9 cellular contexts compared by ENCODE assay signal in genomic region chr6:135002229-135002844, GRCh38. TPM values are rescaled to one million over a fixed set of nuclear protein-coding genes. Genes with fewer than 3 reads are reported as not detected.
DNase-seq lines count a peak whose midpoint lies in the region; ATAC-seq and TF ChIP-seq lines count a peak whose summit lies in the region.
"Had no signal": no experiment of that assay in that cellular context is flagged by ENCODE, and none has a peak within 500 bp of the region (broad histone marks: within the 10 kb centered on the region; RNA-seq: fewer than 3 reads in every experiment).

No MANE protein-coding gene starts in this region.

- H3K36me3 Mint-ChIP-seq in central memory CD8-positive, alpha-beta T cell (ENCODE audit: insufficient read depth), result peaks cover 11% of the 10 kb centered on the region

- intact Hi-C loops in aorta (cut with DNase I), result no loop called here

- TF ChIP-seq CTCF in neural cell (IDR thresholded peaks at IDR 0.05; ENCODE audit: poor library complexity, severe bottlenecking), result peak; percentile 50

- no peaks in the 10 kb centered on the region for H3K4me1 Mint-ChIP-seq in central memory CD8-positive, alpha-beta T cell

- H3K36me3 ChIP-seq in neural cell (ENCODE audit: insufficient read depth, low read length) (no peaks in the 10 kb centered on the region), aorta (ENCODE audit: control insufficient read depth in 1 of 2, insufficient read depth in 2 of 2, low read length in 1 of 2) (peaks cover 0 to 2% of the 10 kb centered on the region in 2 donors)

- H3K4me2 ChIP-seq in neural cell (ENCODE audit: low read length), result no peak overlapping the region

- no peaks in the 10 kb centered on the region for H3K27me3 Mint-ChIP-seq in central memory CD8-positive, alpha-beta T cell
- H3K27me3 Mint-ChIP-seq: IgD-negative memory B cell had no signal

- no peak for TF ChIP-seq EP300 in neural cell (conservative IDR thresholded peaks at IDR 0.05; ENCODE audit: poor library complexity, severe bottlenecking)

- no peaks in the 10 kb centered on the region for H3F3A ChIP-seq in neural cell (ENCODE audit: insufficient read depth, low read length, poor library complexity, severe bottlenecking)

- DNase-seq in EH (ENCODE audit: low read depth), result peak; percentile 35
- peak; percentile 34 for DNase-seq in KG1 (lab: John Stamatoyannopoulos, UW)
- DNase-seq in central memory CD8-positive, alpha-beta T cell (ENCODE audit: low spot score in 2 of 2), result no peak
- no peak for DNase-seq in aorta
- no peak for DNase-seq in activated naive CD4-positive, alpha-beta T cell (lab: John Stamatoyannopoulos, UW)

- H3K27me3 ChIP-seq in neural cell (ENCODE audit: insufficient read depth, low read depth, low read length) (no peaks in the 10 kb centered on the region), aorta (ENCODE audit: control insufficient read depth in 1 of 2, insufficient read depth in 2 of 2, low read length in 1 of 2) (no peaks in the 10 kb centered on the region)

- TF ChIP-seq RAD21 in neural cell (conservative IDR thresholded peaks at IDR 0.05), result no peak

- H3K79me2 ChIP-seq in neural cell (replicated peaks; ENCODE audit: insufficient read depth, low read length), result no peaks in the 10 kb centered on the region

- no peak overlapping the region for H3K4me3 ChIP-seq in neural cell (ENCODE audit: low read length)
- H3K4me3 ChIP-seq in aorta (ENCODE audit: low read length in 2 of 2), result no peak overlapping the region

- H2AFZ ChIP-seq in neural cell (ENCODE audit: low read depth, low read length), result no peak overlapping the region

- H3K4me3 Mint-ChIP-seq in central memory CD8-positive, alpha-beta T cell, result no peak overlapping the region

- no peaks in the 10 kb centered on the region for H4K20me1 ChIP-seq in neural cell (ENCODE audit: insufficient read depth)

- H3K9me2 ChIP-seq in neural cell (ENCODE audit: insufficient read depth, low read length), result no peaks in the 10 kb centered on the region

- peak; percentile 43 for ATAC-seq in central memory CD8-positive, alpha-beta T cell (replicated peaks; ENCODE audit: extremely low read depth, poor library complexity, severe bottlenecking)
- ATAC-seq in GM18868 (IDR thresholded peaks at IDR 0.05; ENCODE audit: unreplicated experiment) (no peak), aorta (ENCODE audit: low FRiP score) (no peak), HG02938 (IDR thresholded peaks at IDR 0.05; ENCODE audit: unreplicated experiment) (no peak)

- H3K27ac ChIP-seq in neural cell (ENCODE audit: low read length) (no peak overlapping the region), aorta (ENCODE audit: low read depth in 1 of 2, low read length in 2 of 2) (no peak overlapping the region)

- H3K9me3 ChIP-seq in neural cell (ENCODE audit: low read length) (no peaks in the 10 kb centered on the region), aorta (ENCODE audit: control insufficient read depth, low read length) (no peaks in the 10 kb centered on the region)

- no peak overlapping the region for H3K9ac ChIP-seq in neural cell (ENCODE audit: low read length)

- no peak overlapping the region for H3K27ac Mint-ChIP-seq in central memory CD8-positive, alpha-beta T cell (ENCODE audit: low read depth)

- WGBS in aorta, 2 donors, result 81 to 83% methylated on average over 5 of the region's 5 CpGs

- no peaks in the 10 kb centered on the region for H3K4me1 ChIP-seq in aorta (ENCODE audit: control insufficient read depth in 1 of 2, insufficient read depth in 2 of 2, low read length in 2 of 2)

- H3K9me3 Mint-ChIP-seq in central memory CD8-positive, alpha-beta T cell, result no peaks in the 10 kb centered on the region
- H3K9me3 Mint-ChIP-seq: IgD-negative memory B cell had no signal

TF ChIP-seq in neural cell, 6 proteins besides CTCF, POLR2A, EP300 and RAD21:
- TF ChIP-seq SMC3 (conservative IDR thresholded peaks at IDR 0.05; ENCODE audit: poor library complexity) (peak; percentile 50), POLR2AphosphoS5 (IDR thresholded peaks at IDR 0.05) (no peak), REST (IDR thresholded peaks at IDR 0.05; ENCODE audit: borderline replicate concordance) (no peak)

RNA-seq across cellular contexts. Expression of gene HBS1L, which starts 52.3 kb away (rescaled TPM):
- polyA plus RNA-seq in neural cell (72.0 and 103 TPM in 2 replicates), aorta (10 to 100 TPM; 21.9 to 37.6 TPM)
- 123 and 172 TPM in 2 replicates for polyA minus RNA-seq in neural cell
- total RNA-seq in aorta, result 10 to 100 TPM; 59.2 to 61.0 TPM

RNA-seq across cellular contexts. Expression of gene ALDH8A1, which starts 52.4 kb away (rescaled TPM):
- polyA plus RNA-seq in neural cell, result 6.9 and 8.2 TPM in 2 replicates
- polyA minus RNA-seq in neural cell, result 5.8 and 13.6 TPM in 2 replicates
- 1 to 10 TPM; 1.6 to 4.1 TPM for total RNA-seq in aorta
- polyA plus RNA-seq in aorta, result 1 to 10 TPM in 1 of 2 donors, under 1 TPM in 1; 0.75 to 1.8 TPM
- polyA plus RNA-seq: IgD-negative memory B cell had no signal

Comparison
In these comparisons a context has a peak if more than half of its experiments do, and no peak if none do; other contexts are left out.
1. DNase-seq: peak in EH (single experiment) and KG1 (single experiment); none in central memory CD8-positive, alpha-beta T cell (0 of 2), aorta (0 of 2) and activated naive CD4-positive, alpha-beta T cell (0 of 4).